In genomic region chr5:114957384-114957783, GRCh38 we compare ENCODE assay signal across 18 cellular contexts.
DNase-seq lines count a peak whose midpoint lies in the region; ATAC-seq and TF ChIP-seq lines count a peak whose summit lies in the region.
"Had no signal": no experiment of that assay in that cellular context is flagged by ENCODE, and none has a peak within 500 bp of the region (broad histone marks: within the 10 kb centered on the region; RNA-seq: fewer than 3 reads in every experiment).

No MANE protein-coding gene starts in this region.

- H3K4me3 Mint-ChIP-seq in memory B cell, result peak overlapping the region; percentile 66
- H3K4me3 Mint-ChIP-seq: activated CD8-positive, alpha-beta T cell treated with anti-CD3 and anti-CD28 coated beads for 36 hours had no signal

- intact Hi-C loops in lower lobe of right lung (cut with DNase I), result no loop called here

- H3K36me3 Mint-ChIP-seq in memory B cell, result peaks cover 6% of the 10 kb centered on the region

- H3K27ac ChIP-seq in lower lobe of right lung, result no peak overlapping the region
- H3K27ac ChIP-seq: heart left ventricle, SK-N-MC had no signal

- TF ChIP-seq CTCF in lower lobe of right lung (IDR thresholded peaks at IDR 0.05), result no peak

- no peaks in the 10 kb centered on the region for H3K4me1 ChIP-seq in lower lobe of right lung
- H3K4me1 ChIP-seq: heart left ventricle had no signal

- no peaks in the 10 kb centered on the region for H3K36me3 ChIP-seq in lower lobe of right lung
- H3K36me3 ChIP-seq: heart left ventricle had no signal

- H3K4me3 ChIP-seq in lower lobe of right lung, result no peak overlapping the region
- H3K4me3 ChIP-seq: heart left ventricle, K562, SK-N-MC had no signal

- H3K9me3 ChIP-seq in lower lobe of right lung, result peaks cover 3% of the 10 kb centered on the region

- peaks cover 11% of the 10 kb centered on the region for H3K9me3 Mint-ChIP-seq in memory B cell

- H3K27me3 Mint-ChIP-seq in memory B cell, result no peaks in the 10 kb centered on the region
- H3K27me3 Mint-ChIP-seq: activated CD8-positive, alpha-beta T cell treated with anti-CD3 and anti-CD28 coated beads for 36 hours; progenitor cell of endocrine pancreas had no signal

- H3K27ac Mint-ChIP-seq in memory B cell, result peak overlapping the region; percentile 91
- H3K27ac Mint-ChIP-seq: activated CD8-positive, alpha-beta T cell treated with anti-CD3 and anti-CD28 coated beads for 36 hours; progenitor cell of endocrine pancreas had no signal

- DNase-seq in memory B cell (ENCODE audit: low spot score in 2 of 2), result peak in 1 of 2 donors; percentile 25
- DNase-seq in lower lobe of right lung, result no peak
- DNase-seq in activated gamma-delta T cell (lab: John Stamatoyannopoulos, UW), result no peak
- no peak for DNase-seq in NOMO-1 treated with DMSO at 0.1 percent for 48 hours (lab: John Stamatoyannopoulos, UW; ENCODE audit: unreplicated experiment)
- DNase-seq in AG20443 (ENCODE audit: low spot score), result no peak
- DNase-seq: activated CD8-positive, alpha-beta T cell treated with anti-CD3 and anti-CD28 coated beads for 36 hours; heart left ventricle; kidney glomerular epithelial cell; NCI-H1417; NCI-H446 had no signal

- ATAC-seq in GM18511 (IDR thresholded peaks at IDR 0.05; ENCODE audit: unreplicated experiment) (peak; percentile 86), GM21381 (IDR thresholded peaks at IDR 0.05; ENCODE audit: unreplicated experiment) (peak; percentile 75), HG03196 (IDR thresholded peaks at IDR 0.05; ENCODE audit: unreplicated experiment) (peak; percentile 67), memory B cell (ENCODE audit: low read depth) (peak; percentile 80), lower lobe of right lung (no peak)
- ATAC-seq: activated CD8-positive, alpha-beta T cell treated with anti-CD3 and anti-CD28 coated beads for 36 hours; esophagus mucosa; HCT116; heart left ventricle; K562 had no signal

- H3K4me1 Mint-ChIP-seq in memory B cell, result peaks cover 35% of the 10 kb centered on the region

- no peaks in the 10 kb centered on the region for H3K27me3 ChIP-seq in lower lobe of right lung (ENCODE audit: low read depth)
- H3K27me3 ChIP-seq: heart left ventricle had no signal

Comparison
In these comparisons a context has a peak if more than half of its experiments do, and no peak if none do; other contexts are left out.
1. ATAC-seq: peak in GM18511 (single experiment), GM21381 (single experiment), HG03196 (single experiment) and memory B cell (single experiment); none in lower lobe of right lung (0 of 2).